Comparison of ENCODE assay signal across 2 cellular contexts in the genomic region with DNA sequence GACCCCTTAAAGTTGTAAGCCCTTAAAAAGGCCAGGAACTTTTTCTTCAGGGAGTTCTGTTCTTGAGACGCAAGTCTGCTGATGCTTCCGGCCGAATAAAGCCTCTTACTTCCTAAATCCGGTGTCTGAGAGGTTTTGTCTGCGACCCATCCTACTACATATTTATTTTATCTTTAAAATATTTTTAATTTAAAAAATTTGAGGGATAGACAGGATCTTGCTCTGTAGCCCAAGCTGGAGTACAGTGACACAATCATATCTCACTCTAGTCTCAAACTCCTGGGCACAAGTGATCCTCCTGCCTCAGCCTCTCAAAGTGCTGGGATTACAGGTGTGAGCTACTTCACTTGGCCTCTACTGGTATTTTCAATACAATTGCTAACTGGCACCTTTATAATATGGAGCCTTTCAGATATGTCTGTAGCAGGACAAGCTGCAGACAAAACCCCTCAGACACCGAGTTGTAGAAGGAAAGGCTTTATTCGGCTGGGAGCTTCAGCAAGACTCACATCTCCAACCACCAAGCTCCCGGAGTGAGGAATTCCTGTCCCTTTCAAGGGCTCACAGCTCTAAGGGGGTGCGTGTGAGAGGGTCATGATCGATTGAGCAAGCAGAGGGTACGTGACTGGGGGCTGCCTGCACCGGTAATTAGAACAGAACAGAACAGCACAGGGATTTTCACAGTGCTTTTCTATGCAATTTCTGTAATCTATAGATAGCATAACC.
A peak's percentile ranks its signal among the peaks of the same experiment; 100 is the strongest.
TF ChIP-seq lines count a peak whose summit lies in the region.

No MANE protein-coding gene starts in this region.

TF ChIP-seq in K562, 482 proteins besides CTCF, POLR2A, EP300 and RAD21 (continues in another document):
- peak; percentile 91; the same call in 1 of the 2 replicates for TF ChIP-seq ZNF124 (CRISPR knock-in tag; IDR thresholded peaks at IDR 0.05)
- TF ChIP-seq, protein P1, sequence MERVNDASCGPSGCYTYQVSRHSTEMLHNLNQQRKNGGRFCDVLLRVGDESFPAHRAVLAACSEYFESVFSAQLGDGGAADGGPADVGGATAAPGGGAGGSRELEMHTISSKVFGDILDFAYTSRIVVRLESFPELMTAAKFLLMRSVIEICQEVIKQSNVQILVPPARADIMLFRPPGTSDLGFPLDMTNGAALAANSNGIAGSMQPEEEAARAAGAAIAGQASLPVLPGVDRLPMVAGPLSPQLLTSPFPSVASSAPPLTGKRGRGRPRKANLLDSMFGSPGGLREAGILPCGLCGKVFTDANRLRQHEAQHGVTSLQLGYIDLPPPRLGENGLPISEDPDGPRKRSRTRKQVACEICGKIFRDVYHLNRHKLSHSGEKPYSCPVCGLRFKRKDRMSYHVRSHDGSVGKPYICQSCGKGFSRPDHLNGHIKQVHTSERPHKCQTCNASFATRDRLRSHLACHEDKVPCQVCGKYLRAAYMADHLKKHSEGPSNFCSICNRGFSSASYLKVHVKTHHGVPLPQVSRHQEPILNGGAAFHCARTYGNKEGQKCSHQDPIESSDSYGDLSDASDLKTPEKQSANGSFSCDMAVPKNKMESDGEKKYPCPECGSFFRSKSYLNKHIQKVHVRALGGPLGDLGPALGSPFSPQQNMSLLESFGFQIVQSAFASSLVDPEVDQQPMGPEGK (CRISPR knock-in tag; IDR thresholded peaks at IDR 0.05; ENCODE audit: borderline replicate concordance), result no peak
- TF ChIP-seq, protein P2, sequence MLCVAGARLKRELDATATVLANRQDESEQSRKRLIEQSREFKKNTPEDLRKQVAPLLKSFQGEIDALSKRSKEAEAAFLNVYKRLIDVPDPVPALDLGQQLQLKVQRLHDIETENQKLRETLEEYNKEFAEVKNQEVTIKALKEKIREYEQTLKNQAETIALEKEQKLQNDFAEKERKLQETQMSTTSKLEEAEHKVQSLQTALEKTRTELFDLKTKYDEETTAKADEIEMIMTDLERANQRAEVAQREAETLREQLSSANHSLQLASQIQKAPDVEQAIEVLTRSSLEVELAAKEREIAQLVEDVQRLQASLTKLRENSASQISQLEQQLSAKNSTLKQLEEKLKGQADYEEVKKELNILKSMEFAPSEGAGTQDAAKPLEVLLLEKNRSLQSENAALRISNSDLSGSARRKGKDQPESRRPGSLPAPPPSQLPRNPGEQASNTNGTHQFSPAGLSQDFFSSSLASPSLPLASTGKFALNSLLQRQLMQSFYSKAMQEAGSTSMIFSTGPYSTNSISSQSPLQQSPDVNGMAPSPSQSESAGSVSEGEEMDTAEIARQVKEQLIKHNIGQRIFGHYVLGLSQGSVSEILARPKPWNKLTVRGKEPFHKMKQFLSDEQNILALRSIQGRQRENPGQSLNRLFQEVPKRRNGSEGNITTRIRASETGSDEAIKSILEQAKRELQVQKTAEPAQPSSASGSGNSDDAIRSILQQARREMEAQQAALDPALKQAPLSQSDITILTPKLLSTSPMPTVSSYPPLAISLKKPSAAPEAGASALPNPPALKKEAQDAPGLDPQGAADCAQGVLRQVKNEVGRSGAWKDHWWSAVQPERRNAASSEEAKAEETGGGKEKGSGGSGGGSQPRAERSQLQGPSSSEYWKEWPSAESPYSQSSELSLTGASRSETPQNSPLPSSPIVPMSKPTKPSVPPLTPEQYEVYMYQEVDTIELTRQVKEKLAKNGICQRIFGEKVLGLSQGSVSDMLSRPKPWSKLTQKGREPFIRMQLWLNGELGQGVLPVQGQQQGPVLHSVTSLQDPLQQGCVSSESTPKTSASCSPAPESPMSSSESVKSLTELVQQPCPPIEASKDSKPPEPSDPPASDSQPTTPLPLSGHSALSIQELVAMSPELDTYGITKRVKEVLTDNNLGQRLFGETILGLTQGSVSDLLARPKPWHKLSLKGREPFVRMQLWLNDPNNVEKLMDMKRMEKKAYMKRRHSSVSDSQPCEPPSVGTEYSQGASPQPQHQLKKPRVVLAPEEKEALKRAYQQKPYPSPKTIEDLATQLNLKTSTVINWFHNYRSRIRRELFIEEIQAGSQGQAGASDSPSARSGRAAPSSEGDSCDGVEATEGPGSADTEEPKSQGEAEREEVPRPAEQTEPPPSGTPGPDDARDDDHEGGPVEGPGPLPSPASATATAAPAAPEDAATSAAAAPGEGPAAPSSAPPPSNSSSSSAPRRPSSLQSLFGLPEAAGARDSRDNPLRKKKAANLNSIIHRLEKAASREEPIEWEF (CRISPR knock-in tag; IDR thresholded peaks at IDR 0.05), result no peak
- peak; percentile 24; the same call in 1 of the 2 replicates for TF ChIP-seq ZFX (CRISPR knock-in tag; IDR thresholded peaks at IDR 0.05)
- TF ChIP-seq CCNT2 (IDR thresholded peaks at IDR 0.05; ENCODE audit: borderline replicate concordance, extremely low read depth, insufficient read length, low read depth, low read length), result peak; percentile 9
- TF ChIP-seq, protein P3, sequence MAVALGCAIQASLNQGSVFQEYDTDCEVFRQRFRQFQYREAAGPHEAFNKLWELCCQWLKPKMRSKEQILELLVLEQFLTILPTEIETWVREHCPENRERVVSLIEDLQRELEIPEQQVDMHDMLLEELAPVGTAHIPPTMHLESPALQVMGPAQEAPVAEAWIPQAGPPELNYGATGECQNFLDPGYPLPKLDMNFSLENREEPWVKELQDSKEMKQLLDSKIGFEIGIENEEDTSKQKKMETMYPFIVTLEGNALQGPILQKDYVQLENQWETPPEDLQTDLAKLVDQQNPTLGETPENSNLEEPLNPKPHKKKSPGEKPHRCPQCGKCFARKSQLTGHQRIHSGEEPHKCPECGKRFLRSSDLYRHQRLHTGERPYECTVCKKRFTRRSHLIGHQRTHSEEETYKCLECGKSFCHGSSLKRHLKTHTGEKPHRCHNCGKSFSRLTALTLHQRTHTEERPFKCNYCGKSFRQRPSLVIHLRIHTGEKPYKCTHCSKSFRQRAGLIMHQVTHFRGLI (CRISPR knock-in tag; IDR thresholded peaks at IDR 0.05), result no peak
- TF ChIP-seq EGR1 (conservative IDR thresholded peaks at IDR 0.05), result no peak
- TF ChIP-seq STAG1 (CRISPR knock-in tag; IDR thresholded peaks at IDR 0.05; ENCODE audit: borderline replicate concordance), result no peak
- 0 out of 2 replicates have a peak, but pooled peaks have one; percentile 2 for TF ChIP-seq ZNF311 (CRISPR knock-in tag; IDR thresholded peaks at IDR 0.05)
- TF ChIP-seq ZNF143 (CRISPR knock-in tag; IDR thresholded peaks at IDR 0.05), result no peak
- TF ChIP-seq, protein P4, sequence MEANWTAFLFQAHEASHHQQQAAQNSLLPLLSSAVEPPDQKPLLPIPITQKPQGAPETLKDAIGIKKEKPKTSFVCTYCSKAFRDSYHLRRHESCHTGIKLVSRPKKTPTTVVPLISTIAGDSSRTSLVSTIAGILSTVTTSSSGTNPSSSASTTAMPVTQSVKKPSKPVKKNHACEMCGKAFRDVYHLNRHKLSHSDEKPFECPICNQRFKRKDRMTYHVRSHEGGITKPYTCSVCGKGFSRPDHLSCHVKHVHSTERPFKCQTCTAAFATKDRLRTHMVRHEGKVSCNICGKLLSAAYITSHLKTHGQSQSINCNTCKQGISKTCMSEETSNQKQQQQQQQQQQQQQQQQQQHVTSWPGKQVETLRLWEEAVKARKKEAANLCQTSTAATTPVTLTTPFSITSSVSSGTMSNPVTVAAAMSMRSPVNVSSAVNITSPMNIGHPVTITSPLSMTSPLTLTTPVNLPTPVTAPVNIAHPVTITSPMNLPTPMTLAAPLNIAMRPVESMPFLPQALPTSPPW (CRISPR knock-in tag; IDR thresholded peaks at IDR 0.05), result peak; percentile 10
- TF ChIP-seq PHTF2 (CRISPR knock-in tag; IDR thresholded peaks at IDR 0.05), result no peak
- TF ChIP-seq, protein P5, sequence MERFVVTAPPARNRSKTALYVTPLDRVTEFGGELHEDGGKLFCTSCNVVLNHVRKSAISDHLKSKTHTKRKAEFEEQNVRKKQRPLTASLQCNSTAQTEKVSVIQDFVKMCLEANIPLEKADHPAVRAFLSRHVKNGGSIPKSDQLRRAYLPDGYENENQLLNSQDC (CRISPR knock-in tag; IDR thresholded peaks at IDR 0.05), result no peak
- no peak for TF ChIP-seq CHD1 (IDR thresholded peaks at IDR 0.05; ENCODE audit: low read length)
- TF ChIP-seq CBFB (CRISPR knock-in tag; IDR thresholded peaks at IDR 0.05), result peak; percentile 6; the same call in 1 of the 2 replicates

TF ChIP-seq in HepG2, 621 proteins besides CTCF, POLR2A, EP300 and RAD21:
- 0 out of 2 replicates have a peak, but pooled peaks have one; percentile 4 for TF ChIP-seq ZNF543 (CRISPR knock-in tag; IDR thresholded peaks at IDR 0.05)
- TF ChIP-seq MAZ (IDR thresholded peaks at IDR 0.05; ENCODE audit: borderline replicate concordance, low read depth, low read length), result no peak
- no peak for TF ChIP-seq MAZ (CRISPR knock-in tag; IDR thresholded peaks at IDR 0.05; ENCODE audit: low read depth)
- TF ChIP-seq ZNF124 (CRISPR knock-in tag; IDR thresholded peaks at IDR 0.05), result peak; percentile 100
